8 cellular contexts compared by ENCODE assay signal in the genomic region with DNA sequence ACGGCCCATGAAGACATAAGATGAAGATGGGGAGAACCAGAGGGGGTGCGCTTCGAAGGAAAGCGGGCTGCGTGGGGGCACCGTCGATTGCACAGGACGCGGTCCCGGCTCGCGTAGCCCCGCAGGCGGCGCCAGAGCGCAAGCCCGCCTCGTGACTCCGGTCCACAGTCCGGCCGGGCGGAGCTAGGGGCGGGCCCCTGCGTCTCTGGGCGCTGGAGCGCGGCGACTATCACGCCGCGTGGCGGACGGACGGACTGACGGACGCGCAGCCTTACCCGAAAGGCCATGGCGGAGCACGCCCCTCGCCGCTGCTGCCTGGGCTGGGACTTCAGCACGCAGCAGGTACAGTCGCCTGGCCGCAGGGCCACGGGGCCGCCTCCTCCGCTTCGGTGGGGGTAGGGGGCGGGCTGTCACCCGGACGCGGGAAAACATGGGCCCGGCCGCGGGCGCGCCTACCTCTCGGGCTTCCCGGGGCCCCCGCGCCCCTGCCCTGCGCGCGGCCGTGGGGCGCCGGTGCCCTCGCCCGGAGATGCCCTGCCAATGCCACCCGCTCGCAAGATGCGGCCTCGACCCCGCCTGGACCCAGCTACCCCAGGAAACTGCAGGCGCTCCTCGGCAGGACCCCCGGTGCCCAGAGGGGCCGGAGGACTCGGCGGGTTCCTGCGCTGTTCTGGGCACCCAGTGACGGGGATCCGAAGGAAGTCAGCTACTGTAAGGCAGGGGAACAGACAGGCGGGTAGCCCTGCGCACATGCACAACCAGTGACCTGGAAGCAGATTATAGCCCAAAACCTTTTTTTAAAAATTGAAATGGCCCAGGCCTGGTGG. TPM values are rescaled to one million over a fixed set of nuclear protein-coding genes. Genes with fewer than 3 reads are reported as not detected.
A peak's percentile ranks its signal among the peaks of the same experiment; 100 is the strongest.
DNase-seq lines count a peak whose midpoint lies in the region; ATAC-seq and TF ChIP-seq lines count a peak whose summit lies in the region.

A gene (plus strand): TSS at position 202 of the 827 bp plus-strand sequence. CDS start 84 bp downstream, at position 286.

- ATAC-seq in GM21360 (IDR thresholded peaks at IDR 0.05; ENCODE audit: unreplicated experiment): peak; percentile 98

- DNase-seq in DMS153 treated with DMSO at 0.1 percent for 48 hours (lab: John Stamatoyannopoulos, UW; ENCODE audit: unreplicated experiment) (peak; percentile 6), HS-5 (ENCODE audit: low read depth) (peak; percentile 46), RPMI7951 (ENCODE audit: low read depth) (peak; percentile 87), foreskin fibroblast (peak; percentile 89 to 97), neural progenitor cell (ENCODE audit: low spot score) (peak; percentile 92)
- DNase-seq in activated T-helper 2 cell treated with anti-CD3 and anti-CD28 coated beads, Interferon-gamma antibody, Interleukin-2, Interleukin-4, amounts not matched to agents 10 μg/mL and 5 μg/mL and 100 μg/mL, durations not matched to agents 14 hours and 24 hours and 36 hours (ENCODE audit: low spot score): peak; percentile 76

- H3K9me3 ChIP-seq in neural progenitor cell (ENCODE audit: low read depth) (no peaks in the 10 kb centered on the region), stomach smooth muscle (ENCODE audit: control insufficient read depth in 2 of 2, low read length in 2 of 2) (no peaks in the 10 kb centered on the region)

- peaks cover 8% of the 10 kb centered on the region for H3K4me1 Mint-ChIP-seq in activated T-helper 2 cell treated with anti-CD3 and anti-CD28 coated beads, Interferon-gamma antibody, Interleukin-2, Interleukin-4, amounts not matched to agents 10 μg/mL and 5 μg/mL and 100 μg/mL, durations not matched to agents 14 hours and 24 hours and 36 hours (ENCODE audit: low read depth)
- peaks cover 2% of the 10 kb centered on the region for H3K4me1 Mint-ChIP-seq in neural progenitor cell

- H3K4me3 ChIP-seq in foreskin fibroblast (ENCODE audit: low read depth in 1 of 2, low read length in 2 of 2): peak within 1 kb of the TSS; percentile 68 to 73
- H3K4me3 ChIP-seq in neural progenitor cell: peak within 1 kb of the TSS; percentile 55
- peak within 1 kb of the TSS; percentile 60 to 80 for H3K4me3 ChIP-seq in stomach smooth muscle (ENCODE audit: low read length in 2 of 2)

- no peaks in the 10 kb centered on the region for H4K20me1 ChIP-seq in neural progenitor cell (ENCODE audit: low read depth)

- H3K27me3 ChIP-seq in neural progenitor cell (peaks cover 18% of the 10 kb centered on the region), stomach smooth muscle (ENCODE audit: control insufficient read depth in 1 of 2, insufficient read depth in 2 of 2, low read length in 2 of 2) (no peaks in the 10 kb centered on the region)

- H3K27ac Mint-ChIP-seq in activated T-helper 2 cell treated with anti-CD3 and anti-CD28 coated beads, Interferon-gamma antibody, Interleukin-2, Interleukin-4, amounts not matched to agents 10 μg/mL and 5 μg/mL and 100 μg/mL, durations not matched to agents 14 hours and 24 hours and 36 hours: peak within 1 kb of the TSS; percentile 66
- peak within 1 kb of the TSS; percentile 79 for H3K27ac Mint-ChIP-seq in neural progenitor cell

- peaks cover 7% of the 10 kb centered on the region for H3F3A ChIP-seq in neural progenitor cell (ENCODE audit: low read depth)

- no peaks in the 10 kb centered on the region for H3K9me3 Mint-ChIP-seq in activated T-helper 2 cell treated with anti-CD3 and anti-CD28 coated beads, Interferon-gamma antibody, Interleukin-2, Interleukin-4, amounts not matched to agents 10 μg/mL and 5 μg/mL and 100 μg/mL, durations not matched to agents 14 hours and 24 hours and 36 hours
- H3K9me3 Mint-ChIP-seq in neural progenitor cell: no peaks in the 10 kb centered on the region

- no peaks in the 10 kb centered on the region for H3K4me1 ChIP-seq in neural progenitor cell
- H3K4me1 ChIP-seq in stomach smooth muscle (ENCODE audit: control insufficient read depth, insufficient read depth, low read length): peaks cover 8% of the 10 kb centered on the region

- H2AFZ ChIP-seq in neural progenitor cell (replicated peaks): peak within 1 kb of the TSS; percentile 98

- intact Hi-C loops in activated T-helper 2 cell treated with anti-CD3 and anti-CD28 coated beads, Interferon-gamma antibody, Interleukin-2, Interleukin-4, amounts not matched to agents 10 μg/mL and 5 μg/mL and 100 μg/mL, durations not matched to agents 14 hours and 24 hours and 36 hours (cut with micrococcal nuclease): loop anchor here (2.0 kb wide), 5 partner anchors 106 to 228 kb away; a partner anchor contains a TSS

- peaks cover 3% of the 10 kb centered on the region for H3K27me3 Mint-ChIP-seq in activated T-helper 2 cell treated with anti-CD3 and anti-CD28 coated beads, Interferon-gamma antibody, Interleukin-2, Interleukin-4, amounts not matched to agents 10 μg/mL and 5 μg/mL and 100 μg/mL, durations not matched to agents 14 hours and 24 hours and 36 hours (ENCODE audit: low read depth)
- H3K27me3 Mint-ChIP-seq in neural progenitor cell (ENCODE audit: insufficient read depth, low read depth): peaks cover 10% of the 10 kb centered on the region

- peak within 1 kb of the TSS; percentile 86 for H3K4me2 ChIP-seq in neural progenitor cell

- H3K27ac ChIP-seq in neural progenitor cell: no peak within 1 kb of the TSS
- no peak within 1 kb of the TSS for H3K27ac ChIP-seq in stomach smooth muscle (ENCODE audit: low read length)

- H3K36me3 Mint-ChIP-seq in activated T-helper 2 cell treated with anti-CD3 and anti-CD28 coated beads, Interferon-gamma antibody, Interleukin-2, Interleukin-4, amounts not matched to agents 10 μg/mL and 5 μg/mL and 100 μg/mL, durations not matched to agents 14 hours and 24 hours and 36 hours (ENCODE audit: low read depth): peaks cover 7% of the 10 kb centered on the region
- H3K36me3 Mint-ChIP-seq in neural progenitor cell: peaks cover 2% of the 10 kb centered on the region

- no peaks in the 10 kb centered on the region for H3K79me2 ChIP-seq in neural progenitor cell (ENCODE audit: low read depth)

- TF ChIP-seq CTCF in foreskin fibroblast (IDR thresholded peaks at IDR 0.05; ENCODE audit: low read depth, low read length) (peak; percentile 89), neural progenitor cell (IDR thresholded peaks at IDR 0.05) (peak; percentile 72)

- peak within 1 kb of the TSS; percentile 78 for H3K4me3 Mint-ChIP-seq in activated T-helper 2 cell treated with anti-CD3 and anti-CD28 coated beads, Interferon-gamma antibody, Interleukin-2, Interleukin-4, amounts not matched to agents 10 μg/mL and 5 μg/mL and 100 μg/mL, durations not matched to agents 14 hours and 24 hours and 36 hours (ENCODE audit: low read depth)
- peak within 1 kb of the TSS; percentile 89 for H3K4me3 Mint-ChIP-seq in neural progenitor cell

- H3K9ac ChIP-seq in neural progenitor cell (no peak within 1 kb of the TSS), stomach smooth muscle (ENCODE audit: low read length in 2 of 2) (peak within 1 kb of the TSS; percentile 55 to 64)

- H3K36me3 ChIP-seq in neural progenitor cell (no peaks in the 10 kb centered on the region), stomach smooth muscle (ENCODE audit: control insufficient read depth in 2 of 2, insufficient read depth in 2 of 2, low read length in 2 of 2) (no peaks in the 10 kb centered on the region)

RNA-seq across cellular contexts. Expression of the gene that starts here (rescaled TPM):
- 7.1 and 7.3 TPM in 2 replicates for total RNA-seq in RPMI7951 (2014; rRNA removed; shearing (Covaris generic))
- total RNA-seq in activated T-helper 2 cell treated with anti-CD3 and anti-CD28 coated beads, Interferon-gamma antibody, Interleukin-2, Interleukin-4, amounts not matched to agents 10 μg/mL and 5 μg/mL and 100 μg/mL, durations not matched to agents 14 hours and 24 hours and 36 hours: 8.6 and 11.8 TPM in 2 replicates
- total RNA-seq in neural progenitor cell (ENCODE audit: low replicate concordance): 2.1 and 6.9 TPM in 2 replicates

Comparison
In these comparisons a context has a peak if more than half of its experiments do, and no peak if none do; other contexts are left out.
1. DNase-seq: peak in every context shown above with its lines; median percentile 93 in foreskin fibroblast; 92 in neural progenitor cell; 87 in RPMI7951; 76 in activated T-helper 2 cell treated with anti-CD3 and anti-CD28 coated beads, Interferon-gamma antibody, Interleukin-2, Interleukin-4, amounts not matched to agents 10 μg/mL and 5 μg/mL and 100 μg/mL, durations not matched to agents 14 hours and 24 hours and 36 hours; 46 in HS-5; 6 in DMS153 treated with DMSO at 0.1 percent for 48 hours.